8 cellular contexts compared by ENCODE assay signal in genomic region chr12:11651785-11652184, GRCh38. TPM values are rescaled to one million over a fixed set of nuclear protein-coding genes. Genes with fewer than 3 reads are reported as not detected.
DNase-seq lines count a peak whose midpoint lies in the region; ATAC-seq and TF ChIP-seq lines count a peak whose summit lies in the region.

No MANE protein-coding gene starts in this region.

- intact Hi-C loops in dorsolateral prefrontal cortex (cut with DNase I), result loop anchor here (2.0 to 10.0 kb wide), 5 partner anchors 113 to 1063 kb away; partner anchors contain the start of gene CDKN1B (in 1 of the 2)

- H3K4me3 Mint-ChIP-seq in naive thymus-derived CD8-positive, alpha-beta T cell, result peak overlapping the region; percentile 93 to 99 (median 98)

- TF ChIP-seq CTCF in dorsolateral prefrontal cortex (IDR thresholded peaks at IDR 0.05 in 54 of 56, conservative IDR thresholded peaks at IDR 0.05 in 2 of 56; ENCODE audit: low read depth in 1 of 56, partially characterized antibody in 56 of 56), result no peak

- peak overlapping the region; percentile 43 to 93 (median 82) for H3K4me3 ChIP-seq in dorsolateral prefrontal cortex

- no peaks in the 10 kb centered on the region for H3K27me3 ChIP-seq in dorsolateral prefrontal cortex

- H3K27ac Mint-ChIP-seq in naive thymus-derived CD8-positive, alpha-beta T cell, result peak overlapping the region in 8 of 10 donors; percentile 11 to 98 (median 87)

- peaks cover 0 to 4% (median 0%) of the 10 kb centered on the region in 3 donors for H3K36me3 Mint-ChIP-seq in naive thymus-derived CD8-positive, alpha-beta T cell

- peak; percentile 9 for TF ChIP-seq POLR2A in GM15510 (IDR thresholded peaks at IDR 0.05; ENCODE audit: borderline replicate concordance, extremely low read depth, insufficient read length)

- peaks cover 17 to 61% (median 43%) of the 10 kb centered on the region in 4 donors for H3K4me1 Mint-ChIP-seq in naive thymus-derived CD8-positive, alpha-beta T cell

- DNase-seq in NCI-H748 (lab: John Stamatoyannopoulos, UW; ENCODE audit: unreplicated experiment) (peak; percentile 22), dorsolateral prefrontal cortex (no peak), NCI-H226 (no peak), NCI-H446 (lab: John Stamatoyannopoulos, UW) (no peak), SW 1271 (lab: John Stamatoyannopoulos, UW) (no peak)
- no peak for DNase-seq in naive thymus-derived CD8-positive, alpha-beta T cell

- ATAC-seq in naive thymus-derived CD8-positive, alpha-beta T cell, result no peak
- no peak for ATAC-seq in GM21576 (IDR thresholded peaks at IDR 0.05; ENCODE audit: unreplicated experiment)

- H3K9me3 Mint-ChIP-seq in naive thymus-derived CD8-positive, alpha-beta T cell, result no peaks in the 10 kb centered on the region

- POLR2A ChIA-PET in naive thymus-derived CD8-positive, alpha-beta T cell (lab: Charles Lee), result no interaction called here

- peak overlapping the region in 54 of 59 donors; percentile 27 to 99 (median 94) for H3K27ac ChIP-seq in dorsolateral prefrontal cortex

- no peaks in the 10 kb centered on the region for H3K27me3 Mint-ChIP-seq in naive thymus-derived CD8-positive, alpha-beta T cell

RNA-seq across cellular contexts. Expression of gene ETV6, which starts 2.3 kb away (rescaled TPM):
- 10 to 100 TPM; 12.1 to 46.3 (median 20.4) TPM for total RNA-seq in dorsolateral prefrontal cortex
- 10 to 100 TPM; 13.0 to 13.2 TPM for total RNA-seq in naive thymus-derived CD8-positive, alpha-beta T cell
- polyA plus RNA-seq in naive thymus-derived CD8-positive, alpha-beta T cell, result 1 to 10 TPM in 2 of 3 donors, under 1 TPM in 1; 0.94 to 2.2 (median 1.3) TPM
